ENCODE assay signal across 29 cellular contexts in the genomic region with DNA sequence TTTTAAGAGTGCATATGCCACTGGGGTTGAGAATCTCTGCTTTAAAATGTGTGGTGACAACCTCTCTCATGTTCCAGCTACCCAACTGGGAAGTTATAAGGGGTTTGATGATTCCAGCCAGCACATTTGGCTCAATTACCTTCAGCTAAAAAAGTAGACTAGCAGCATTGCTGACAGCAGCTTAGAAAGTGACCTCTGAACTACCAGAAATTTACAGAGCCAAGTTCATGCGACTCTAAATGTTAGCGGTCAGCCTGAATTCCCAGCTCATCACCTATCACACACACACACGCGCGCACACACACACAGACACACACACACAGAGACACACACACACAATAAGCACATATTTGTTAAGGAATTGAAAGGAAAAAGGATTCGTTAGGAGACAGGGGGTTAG.
"Had no signal": no experiment of that assay in that cellular context is flagged by ENCODE, and none has a peak within 500 bp of the region (broad histone marks: within the 10 kb centered on the region; RNA-seq: fewer than 3 reads in every experiment).

No MANE protein-coding gene starts in this region.

- H3K27me3 ChIP-seq: stomach, suprapubic skin, testis, thyroid gland, tibial artery, tibial nerve, transverse colon, upper lobe of left lung, upper lobe of right lung, uterus, vagina had no signal

- H3K4me1 Mint-ChIP-seq: stimulated activated effector memory CD8-positive, alpha-beta T cell treated with anti-CD3 and anti-CD28 coated beads, Interleukin-12 subunit alpha, Interleukin-12 subunit beta, amount 100 ng/mL, for 72 hours; stimulated activated memory B cell treated with anti-CD40 and anti-IgM and Interleukin-4, amounts not matched to agents 10 μg/mL and 1 μg/mL and 100 μg/mL, for 72 hours; stimulated activated naive B cell treated with anti-CD40 and anti-IgM and Interleukin-4, amounts not matched to agents 10 μg/mL and 1 μg/mL and 100 μg/mL, for 72 hours; stimulated activated naive CD8-positive, alpha-beta T cell treated with anti-CD3 and anti-CD28 coated beads, Interleukin-15, amount 100 ng/mL, for 72 hours had no signal

- DNase-seq: stimulated activated CD4-positive, alpha-beta T cell treated with anti-CD3 and anti-CD28 coated beads, Interleukin-2, amount 100 ng/mL, for 48 hours; stimulated activated CD4-positive, alpha-beta T cell treated with anti-CD3 and anti-CD28 coated beads, Interleukin-4, amount 100 ng/mL, for 1 hour; stimulated activated CD4-positive, alpha-beta T cell treated with anti-CD3 and anti-CD28 coated beads, Interleukin-4, amount 100 ng/mL, for 24 hours; stimulated activated CD4-positive, alpha-beta T cell treated with anti-CD3 and anti-CD28 coated beads, Interleukin-4, amount 100 ng/mL, for 4 hours; stimulated activated CD8-positive, alpha-beta memory T cell treated with anti-CD3 and anti-CD28 coated beads, Interleukin-4, amount 100 ng/mL, for 48 hours; stimulated activated naive B cell treated with anti-CD40 and anti-IgM and Interleukin-4, amounts not matched to agents 10 μg/mL and 1 μg/mL and 100 μg/mL, for 72 hours; stimulated activated naive CD4-positive, alpha-beta T cell; stimulated activated naive CD4-positive, alpha-beta T cell treated with Interleukin-2 at 50 U/mL for 16 hours; stimulated activated naive CD8-positive, alpha-beta T cell treated with anti-CD3 and anti-CD28 coated beads, Interleukin-15, amount 100 ng/mL, for 72 hours; stimulated activated naive CD8-positive, alpha-beta T cell treated with anti-CD3 and anti-CD28 coated beads, Interleukin-15, Interleukin-2, amounts not matched to agents 100 U/mL and 50 U/mL, for 24 hours; stomach; substantia nigra; testis; thyroid gland; tibial artery; transverse colon; trophoblast cell; upper lobe of left lung; upper lobe of right lung; uterus had no signal

- H3K27me3 Mint-ChIP-seq: stimulated activated memory B cell treated with anti-CD40 and anti-IgM and Interleukin-4, amounts not matched to agents 10 μg/mL and 1 μg/mL and 100 μg/mL, for 72 hours; stimulated activated naive B cell treated with anti-CD40 and anti-IgM and Interleukin-4, amounts not matched to agents 10 μg/mL and 1 μg/mL and 100 μg/mL, for 72 hours; type B pancreatic cell had no signal

- H3K36me3 ChIP-seq: stomach, suprapubic skin, thoracic aorta, thyroid gland, tibial artery, tibial nerve, transverse colon, upper lobe of left lung, upper lobe of right lung, uterus, vagina had no signal

- FAIRE-seq: urothelium cell line had no signal

- H3K4me3 ChIP-seq: stomach, suprapubic skin, testis, thoracic aorta, thyroid gland, tibial artery, tibial nerve, transverse colon, upper lobe of left lung, upper lobe of right lung, uterus, vagina had no signal

- ATAC-seq: stimulated activated effector memory CD8-positive, alpha-beta T cell treated with anti-CD3 and anti-CD28 coated beads, Interleukin-12 subunit alpha, Interleukin-12 subunit beta, amount 100 ng/mL, for 72 hours; stimulated activated memory B cell treated with anti-CD40 and anti-IgM and Interleukin-4, amounts not matched to agents 10 μg/mL and 1 μg/mL and 100 μg/mL, for 72 hours; stimulated activated naive B cell treated with anti-CD40 and anti-IgM and Interleukin-4, amounts not matched to agents 10 μg/mL and 1 μg/mL and 100 μg/mL, for 72 hours; stimulated activated naive CD8-positive, alpha-beta T cell treated with anti-CD3 and anti-CD28 coated beads, Interleukin-15, amount 100 ng/mL, for 72 hours; stimulated activated naive CD8-positive, alpha-beta T cell treated with anti-CD3 and anti-CD28 coated beads, Interleukin-15, Interleukin-2, amounts not matched to agents 100 U/mL and 50 U/mL, for 24 hours; upper lobe of right lung had no signal

- H3K4me3 Mint-ChIP-seq: stimulated activated effector memory CD8-positive, alpha-beta T cell treated with anti-CD3 and anti-CD28 coated beads, Interleukin-12 subunit alpha, Interleukin-12 subunit beta, amount 100 ng/mL, for 72 hours; stimulated activated memory B cell treated with anti-CD40 and anti-IgM and Interleukin-4, amounts not matched to agents 10 μg/mL and 1 μg/mL and 100 μg/mL, for 72 hours; stimulated activated naive B cell treated with anti-CD40 and anti-IgM and Interleukin-4, amounts not matched to agents 10 μg/mL and 1 μg/mL and 100 μg/mL, for 72 hours; stimulated activated naive CD8-positive, alpha-beta T cell treated with anti-CD3 and anti-CD28 coated beads, Interleukin-15, amount 100 ng/mL, for 72 hours; stimulated activated naive CD8-positive, alpha-beta T cell treated with anti-CD3 and anti-CD28 coated beads, Interleukin-15, Interleukin-2, amounts not matched to agents 100 ng/mL and 50 ng/mL, for 24 hours; type B pancreatic cell had no signal

- H3K36me3 Mint-ChIP-seq: stimulated activated effector memory CD8-positive, alpha-beta T cell treated with anti-CD3 and anti-CD28 coated beads, Interleukin-12 subunit alpha, Interleukin-12 subunit beta, amount 100 ng/mL, for 72 hours; stimulated activated memory B cell treated with anti-CD40 and anti-IgM and Interleukin-4, amounts not matched to agents 10 μg/mL and 1 μg/mL and 100 μg/mL, for 72 hours; stimulated activated naive B cell treated with anti-CD40 and anti-IgM and Interleukin-4, amounts not matched to agents 10 μg/mL and 1 μg/mL and 100 μg/mL, for 72 hours; type B pancreatic cell had no signal

- H3K9me3 ChIP-seq: stomach, suprapubic skin, testis, thoracic aorta, thyroid gland, tibial artery, tibial nerve, transverse colon, upper lobe of left lung, upper lobe of right lung, uterus, vagina had no signal

- H3K9me3 Mint-ChIP-seq: stimulated activated effector memory CD8-positive, alpha-beta T cell treated with anti-CD3 and anti-CD28 coated beads, Interleukin-12 subunit alpha, Interleukin-12 subunit beta, amount 100 ng/mL, for 72 hours; stimulated activated memory B cell treated with anti-CD40 and anti-IgM and Interleukin-4, amounts not matched to agents 10 μg/mL and 1 μg/mL and 100 μg/mL, for 72 hours; stimulated activated naive B cell treated with anti-CD40 and anti-IgM and Interleukin-4, amounts not matched to agents 10 μg/mL and 1 μg/mL and 100 μg/mL, for 72 hours; stimulated activated naive CD8-positive, alpha-beta T cell treated with anti-CD3 and anti-CD28 coated beads, Interleukin-15, amount 100 ng/mL, for 72 hours; stimulated activated naive CD8-positive, alpha-beta T cell treated with anti-CD3 and anti-CD28 coated beads, Interleukin-15, Interleukin-2, amounts not matched to agents 100 ng/mL and 50 ng/mL, for 24 hours; type B pancreatic cell had no signal

- H3K27ac Mint-ChIP-seq: stimulated activated effector memory CD8-positive, alpha-beta T cell treated with anti-CD3 and anti-CD28 coated beads, Interleukin-12 subunit alpha, Interleukin-12 subunit beta, amount 100 ng/mL, for 72 hours; stimulated activated memory B cell treated with anti-CD40 and anti-IgM and Interleukin-4, amounts not matched to agents 10 μg/mL and 1 μg/mL and 100 μg/mL, for 72 hours; stimulated activated naive B cell treated with anti-CD40 and anti-IgM and Interleukin-4, amounts not matched to agents 10 μg/mL and 1 μg/mL and 100 μg/mL, for 72 hours; stimulated activated naive CD8-positive, alpha-beta T cell treated with anti-CD3 and anti-CD28 coated beads, Interleukin-15, Interleukin-2, amounts not matched to agents 100 ng/mL and 50 ng/mL, for 24 hours; type B pancreatic cell had no signal

- H3K4me1 ChIP-seq: stomach, suprapubic skin, testis, tibial nerve, transverse colon, upper lobe of left lung, upper lobe of right lung, uterus, vagina had no signal

- H3K27ac ChIP-seq: stomach, suprapubic skin, testis, thoracic aorta, thyroid gland, tibial artery, tibial nerve, transverse colon, upper lobe of left lung, upper lobe of right lung, uterus, vagina had no signal
